ENCODE assay signal across 15 cellular contexts in the genomic region with DNA sequence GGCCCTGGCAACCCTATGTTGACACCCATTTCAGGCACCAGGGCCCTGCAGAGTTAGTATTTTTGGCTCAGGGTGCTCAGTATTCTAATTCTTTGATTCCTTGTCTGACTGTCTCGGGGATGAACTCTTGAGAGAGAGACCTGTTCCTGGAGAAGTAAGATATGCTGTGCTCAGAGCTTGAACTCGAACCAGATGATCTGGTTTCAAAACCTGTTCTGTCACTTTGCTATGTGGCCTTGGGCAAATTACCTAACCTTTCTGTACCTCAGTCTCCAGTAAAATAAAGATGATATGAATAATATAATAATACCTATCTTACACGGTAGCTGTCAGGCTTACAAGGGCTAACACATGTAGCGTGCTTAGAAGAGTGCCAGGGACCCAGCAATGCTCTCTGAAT.
A peak's percentile ranks its signal among the peaks of the same experiment; 100 is the strongest.
DNase-seq lines count a peak whose midpoint lies in the region; ATAC-seq, FAIRE-seq and TF ChIP-seq lines count a peak whose summit lies in the region.
"Had no signal": no experiment of that assay in that cellular context is flagged by ENCODE, and none has a peak within 500 bp of the region (broad histone marks: within the 10 kb centered on the region; RNA-seq: fewer than 3 reads in every experiment).

No MANE protein-coding gene starts in this region.

- DNase-seq in right atrium auricular region (ENCODE audit: low spot score) = no peak
- DNase-seq in cardiac septum (ENCODE audit: low spot score) = no peak
- peak; percentile 66 for DNase-seq in epithelial cell of prostate (ENCODE audit: low read depth, low spot score)
- DNase-seq in pancreas = peak in 2 of 6 donors; percentile 14 to 15
- no peak for DNase-seq in vagina (ENCODE audit: extremely low spot score in 2 of 2)
- DNase-seq in DMS153 treated with DMSO at 0.1 percent for 48 hours (lab: John Stamatoyannopoulos, UW; ENCODE audit: unreplicated experiment) = no peak
- DNase-seq in NCI-H2029 treated with DMSO at 0.1 percent for 48 hours (lab: John Stamatoyannopoulos, UW) = no peak
- DNase-seq: cortex of kidney, DMS79, natural killer cell, NCI-H1694 treated with DMSO at 0.1 percent for 48 hours, testis had no signal

- no peak for TF ChIP-seq POLR2A in vagina (IDR thresholded peaks at IDR 0.05)

- H3K4me3 ChIP-seq in right atrium auricular region = no peak overlapping the region
- H3K4me3 ChIP-seq in pancreas = no peak overlapping the region
- no peak overlapping the region for H3K4me3 ChIP-seq in vagina
- H3K4me3 ChIP-seq: adrenal gland, SK-N-MC, testis had no signal

- H3K27ac ChIP-seq in right atrium auricular region (peak overlapping the region; percentile 49 to 52), epithelial cell of prostate (peak overlapping the region; percentile 53), pancreas (peak overlapping the region; percentile 6 to 62 (median 30)), vagina (peak overlapping the region; percentile 75)
- H3K27ac ChIP-seq: adrenal gland, SK-N-MC had no signal

- intact Hi-C loops in cardiac septum (cut with DNase I) (no loop called here), pancreas (cut with DNase I) (no loop called here), vagina (cut with DNase I) (no loop called here)

- H3K4me1 ChIP-seq in right atrium auricular region (peaks cover 0 to 58% of the 10 kb centered on the region in 2 donors), pancreas (peaks cover 14 to 28% (median 17%) of the 10 kb centered on the region in 3 donors), vagina (peaks cover 70% of the 10 kb centered on the region)

- no peaks in the 10 kb centered on the region for H3K27me3 ChIP-seq in right atrium auricular region
- no peaks in the 10 kb centered on the region for H3K27me3 ChIP-seq in pancreas
- no peaks in the 10 kb centered on the region for H3K27me3 ChIP-seq in vagina
- H3K27me3 ChIP-seq: testis had no signal

- H3K36me3 ChIP-seq in right atrium auricular region (no peaks in the 10 kb centered on the region), pancreas (no peaks in the 10 kb centered on the region), vagina (no peaks in the 10 kb centered on the region)
- H3K36me3 ChIP-seq: adrenal gland had no signal

- peak; percentile 54 to 74 (median 66) for ATAC-seq in pancreas
- no peak for ATAC-seq in HG03457 (IDR thresholded peaks at IDR 0.05; ENCODE audit: unreplicated experiment)
- ATAC-seq: natural killer cell had no signal

- H3K9me3 ChIP-seq in right atrium auricular region = no peaks in the 10 kb centered on the region
- H3K9me3 ChIP-seq in pancreas = no peaks in the 10 kb centered on the region
- no peaks in the 10 kb centered on the region for H3K9me3 ChIP-seq in vagina
- H3K9me3 ChIP-seq: adrenal gland, testis had no signal

- WGBS in pancreas, 2 donors = 36% methylated on average over 4 of the region's 4 CpGs

- TF ChIP-seq CTCF in right atrium auricular region (IDR thresholded peaks at IDR 0.05) (no peak), pancreas (IDR thresholded peaks at IDR 0.05) (no peak), vagina (IDR thresholded peaks at IDR 0.05) (no peak)

- FAIRE-seq in pancreas (lab: Jason Lieb, UNC) = no peak
